16 cellular contexts compared by ENCODE assay signal in the genomic region with DNA sequence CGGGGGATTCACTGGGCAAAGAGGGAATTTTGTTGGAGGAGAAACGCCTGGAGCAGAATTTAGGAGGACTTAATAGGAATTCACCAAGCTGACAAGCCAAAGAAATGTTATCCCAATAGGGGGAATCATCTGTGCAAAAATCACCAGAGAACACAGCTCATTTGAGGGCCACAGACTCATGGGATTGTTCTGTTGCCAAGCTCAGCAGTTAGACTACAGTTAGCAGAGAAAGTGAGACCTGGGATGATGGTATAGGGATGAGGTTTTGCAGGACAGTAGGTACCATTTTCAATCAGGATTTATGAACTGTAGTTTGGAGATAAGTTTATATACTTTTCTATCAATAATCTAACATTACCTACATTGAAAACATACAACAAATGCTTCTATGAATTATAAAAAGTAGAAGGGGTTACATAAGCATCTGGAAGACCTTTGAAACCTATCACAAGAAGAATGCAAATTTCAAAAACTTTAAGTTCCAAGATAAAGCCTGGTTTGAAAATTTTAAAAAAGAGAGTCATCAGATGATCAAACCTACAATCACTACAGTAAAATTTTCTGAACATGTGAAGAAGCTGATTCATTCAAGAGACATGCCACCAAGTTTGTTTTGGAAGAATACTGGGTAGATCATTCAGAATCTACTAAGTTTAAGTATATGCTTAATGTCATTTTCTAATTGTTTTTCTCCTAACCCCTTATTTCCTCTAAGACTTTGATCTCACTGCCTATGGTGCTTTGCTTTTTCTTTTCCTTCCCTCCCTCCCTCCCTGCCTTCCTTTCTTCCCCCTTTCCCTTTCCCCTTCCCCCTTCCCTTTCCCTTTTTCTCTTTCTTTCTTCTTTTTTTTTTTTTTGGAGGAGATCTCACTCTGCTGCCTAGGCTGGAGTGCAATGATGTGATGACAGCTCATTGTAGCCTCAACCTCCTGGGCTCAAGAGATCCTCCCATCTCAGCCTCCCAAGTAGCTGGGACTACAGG.
DNase-seq lines count a peak whose midpoint lies in the region; ATAC-seq and TF ChIP-seq lines count a peak whose summit lies in the region.
"Had no signal": no experiment of that assay in that cellular context is flagged by ENCODE, and none has a peak within 500 bp of the region (broad histone marks: within the 10 kb centered on the region; RNA-seq: fewer than 3 reads in every experiment).

No MANE protein-coding gene starts in this region.

- peaks cover 43% of the 10 kb centered on the region for H3K4me1 ChIP-seq in PC-3 (ENCODE audit: insufficient read depth, low read length)

- H3K9ac ChIP-seq in PC-3 (ENCODE audit: low read length), result peak overlapping the region; percentile 22; the same call in 1 of the 2 replicates

- in situ Hi-C loops in GM13977 (cut with MboI; ENCODE audit: low pct_unique_long_range_greater_than_20kb, low sequenced_read_pairs, unreplicated experiment), result no loop called here

- no peaks in the 10 kb centered on the region for H3K9me3 ChIP-seq in PC-3 (ENCODE audit: low read length)
- H3K9me3 ChIP-seq: uterus had no signal

- H3F3A ChIP-seq in PC-3 (ENCODE audit: low read length, unreplicated experiment), result peaks cover 8% of the 10 kb centered on the region

- H3K36me3 ChIP-seq in PC-3 (ENCODE audit: low read depth, low read length), result no peaks in the 10 kb centered on the region
- H3K36me3 ChIP-seq: uterus had no signal

- ATAC-seq in PC-3 (peak; percentile 61), GM19395 (IDR thresholded peaks at IDR 0.05; ENCODE audit: unreplicated experiment) (no peak), GM21515 (IDR thresholded peaks at IDR 0.05; ENCODE audit: unreplicated experiment) (no peak)
- ATAC-seq: activated CD8-positive, alpha-beta T cell treated with anti-CD3 and anti-CD28 coated beads, Interleukin-2, amount 10 ng/mL, durations not matched to agents 7 days and 5 days; activated naive CD4-positive, alpha-beta T cell treated with anti-CD3 and anti-CD28 coated beads, Interleukin-2, amount 50 U/mL, for 72 hours had no signal

- peaks cover 23% of the 10 kb centered on the region for H3K79me2 ChIP-seq in PC-3 (ENCODE audit: low read length)

- no TSS peak for BruUV-seq in PC-3 (replicated peaks; lab: Mats Ljungman, UMichigan)

- POLR2A ChIA-PET in PC-3 (lab: Charles Lee; ENCODE audit: unreplicated experiment), result interaction anchor here (0.6 kb wide), 1 partner anchor 16 kb away, joined by 4 read pairs; no protein-coding TSS in a partner anchor

- no peaks in the 10 kb centered on the region for H4K20me1 ChIP-seq in PC-3 (ENCODE audit: low read length)

- TF ChIP-seq CTCF in PC-3 (conservative IDR thresholded peaks at IDR 0.05; ENCODE audit: low read depth, low read length) (no peak), GM13977 (IDR thresholded peaks at IDR 0.05; ENCODE audit: extremely low read depth, insufficient read depth, missing control alignments) (no peak)

- DNase-seq in AG08396 (ENCODE audit: low spot score) (peak; percentile 30), PC-3 (peak; percentile 79), dedifferentiated amniotic fluid mesenchymal stem cell (ENCODE audit: extremely low spot score) (peak; percentile 56), non-pigmented ciliary epithelial cell (ENCODE audit: low read depth) (peak; percentile 43), NCI-H2029 treated with DMSO at 0.1 percent for 48 hours (lab: John Stamatoyannopoulos, UW) (no peak), GM13977 (ENCODE audit: low spot score) (no peak)
- DNase-seq: activated CD8-positive, alpha-beta T cell treated with anti-CD3 and anti-CD28 coated beads, Interleukin-2, amount 10 ng/mL, durations not matched to agents 7 days and 5 days; effector CD8-positive, alpha-beta T cell; NCI-H146; NK-92 treated with Interleukin-12 subunit alpha and Interleukin-12 subunit beta, amount 100 ng/mL, for 24 hours; small intestine; uterus had no signal

- H3K27me3 ChIP-seq in PC-3 (ENCODE audit: low read length), result no peaks in the 10 kb centered on the region
- H3K27me3 ChIP-seq: uterus had no signal

- H3K4me2 ChIP-seq in PC-3 (ENCODE audit: low read length), result peak overlapping the region; percentile 47

- intact Hi-C loops in PC-3 (cut with micrococcal nuclease), result loop anchor here (1.0 to 5.0 kb wide), 3 partner anchors 40 to 216 kb away; partner anchors contain the start of gene NHLRC1

- H3K27ac ChIP-seq in PC-3 (ENCODE audit: low read length), result peak overlapping the region; percentile 88
- H3K27ac ChIP-seq: C4-2B had no signal

- CTCF ChIA-PET in PC-3 (lab: Charles Lee), result no interaction called here

- peak overlapping the region; percentile 21; the same call in 1 of the 2 replicates for H2AFZ ChIP-seq in PC-3 (ENCODE audit: low read length)

- no peaks in the 10 kb centered on the region for H3K9me2 ChIP-seq in PC-3 (replicated peaks; ENCODE audit: low read length)

- H3K4me3 ChIP-seq in PC-3 (ENCODE audit: low read length), result peak overlapping the region; percentile 14; the same call in 1 of the 2 replicates
- H3K4me3 ChIP-seq: uterus had no signal

Comparison
In these comparisons a context has a peak if more than half of its experiments do, and no peak if none do; other contexts are left out.
1. DNase-seq: peak in AG08396 (single experiment), PC-3 (single experiment), dedifferentiated amniotic fluid mesenchymal stem cell (single experiment) and non-pigmented ciliary epithelial cell (single experiment); none in NCI-H2029 treated with DMSO at 0.1 percent for 48 hours (single experiment) and GM13977 (single experiment).